Comparison of ENCODE assay signal across 8 cellular contexts in the genomic region with DNA sequence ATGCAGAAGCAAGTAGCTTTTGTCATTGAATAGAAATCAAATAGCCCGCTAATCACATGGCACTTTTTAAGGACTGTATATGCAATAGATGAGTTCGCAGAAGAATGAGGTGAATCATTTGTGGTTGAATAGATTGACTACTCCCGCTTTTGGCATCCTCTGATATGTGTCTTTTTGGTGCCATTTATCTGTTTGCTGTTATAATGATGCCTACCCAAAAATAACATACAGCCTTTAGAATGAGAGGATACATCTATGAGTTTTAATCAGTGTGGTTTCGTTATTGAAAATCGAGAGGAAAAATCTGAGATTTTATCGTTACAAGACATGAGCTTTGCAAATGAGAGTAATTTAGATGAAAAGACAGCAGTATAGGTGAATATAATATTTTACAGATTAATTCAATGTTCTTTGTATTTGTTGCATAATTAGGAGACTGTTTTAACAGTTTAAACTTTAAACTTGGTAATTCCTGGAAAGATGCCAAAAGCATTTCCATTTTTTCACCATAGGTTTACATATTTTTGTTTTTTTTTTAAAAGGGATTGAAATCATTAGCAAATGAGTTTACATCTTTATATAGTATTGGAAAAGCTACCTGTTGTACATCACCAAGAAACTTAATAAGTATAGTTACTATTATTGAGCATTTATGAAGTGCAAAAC. TPM values are rescaled to one million over a fixed set of nuclear protein-coding genes. Genes with fewer than 3 reads are reported as not detected.
A peak's percentile ranks its signal among the peaks of the same experiment; 100 is the strongest.
DNase-seq lines count a peak whose midpoint lies in the region; ATAC-seq and TF ChIP-seq lines count a peak whose summit lies in the region.

No MANE protein-coding gene starts in this region.

- peak overlapping the region; percentile 87 for H3K4me2 ChIP-seq in parathyroid adenoma (ENCODE audit: low read length)

- H3K27ac Mint-ChIP-seq in activated T-cell treated with anti-CD3 and anti-CD28 coated beads, Interleukin-2, amount 50 U/mL, for 72 hours: peak overlapping the region; percentile 48

- H3K27me3 ChIP-seq in parathyroid adenoma (ENCODE audit: control insufficient read depth, insufficient read depth, low read length): no peaks in the 10 kb centered on the region

- no peaks in the 10 kb centered on the region for H3K79me2 ChIP-seq in parathyroid adenoma

- peak overlapping the region; percentile 69 for H3K4me3 ChIP-seq in epithelial cell of proximal tubule (ENCODE audit: low read depth, low read length)
- H3K4me3 ChIP-seq in parathyroid adenoma (ENCODE audit: low read depth, low read length): peak overlapping the region; percentile 59

- H3K27me3 Mint-ChIP-seq in activated T-cell treated with anti-CD3 and anti-CD28 coated beads, Interleukin-2, amount 50 U/mL, for 72 hours (ENCODE audit: low read depth): no peaks in the 10 kb centered on the region

- H3K4me1 Mint-ChIP-seq in activated T-cell treated with anti-CD3 and anti-CD28 coated beads, Interleukin-2, amount 50 U/mL, for 72 hours (ENCODE audit: low read depth): peaks cover 49% of the 10 kb centered on the region

- peak overlapping the region; percentile 87 to 89 for H3K4me3 Mint-ChIP-seq in activated T-cell treated with anti-CD3 and anti-CD28 coated beads, Interleukin-2, amount 50 U/mL, for 72 hours

- no peaks in the 10 kb centered on the region for H3K4me1 ChIP-seq in parathyroid adenoma

- H3K36me3 Mint-ChIP-seq in activated T-cell treated with anti-CD3 and anti-CD28 coated beads, Interleukin-2, amount 50 U/mL, for 72 hours (ENCODE audit: insufficient read depth in 2 of 2): peaks cover 13 to 51% of the 10 kb centered on the region in 2 donors

- no peak overlapping the region for H2AFZ ChIP-seq in parathyroid adenoma

- no peaks in the 10 kb centered on the region for H3K9me3 Mint-ChIP-seq in activated T-cell treated with anti-CD3 and anti-CD28 coated beads, Interleukin-2, amount 50 U/mL, for 72 hours

- TF ChIP-seq CTCF in epithelial cell of proximal tubule (conservative IDR thresholded peaks at IDR 0.05; ENCODE audit: low read depth, low read length) (no peak), parathyroid adenoma (IDR thresholded peaks at IDR 0.05) (no peak)

- H3K9ac ChIP-seq in parathyroid adenoma: no peak overlapping the region

- H3K36me3 ChIP-seq in parathyroid adenoma (ENCODE audit: control insufficient read depth, insufficient read depth, low read length): no peaks in the 10 kb centered on the region

- DNase-seq in activated T-cell treated with anti-CD3 and anti-CD28 coated beads, Interleukin-2, amount 50 U/mL, for 72 hours: no peak
- DNase-seq in activated T-cell treated with anti-CD3 and anti-CD28 coated beads for 4 hours (no peak), SK-N-DZ (ENCODE audit: low spot score) (peak; percentile 3), epithelial cell of proximal tubule (ENCODE audit: low read depth) (no peak), NK-92 (lab: John Stamatoyannopoulos, UW; ENCODE audit: unreplicated experiment) (no peak)

- peak; percentile 49 to 52 for ATAC-seq in activated T-cell treated with anti-CD3 and anti-CD28 coated beads, Interleukin-2, amount 50 U/mL, for 72 hours (replicated peaks in 1 of 2)
- ATAC-seq in GM18909 (IDR thresholded peaks at IDR 0.05; ENCODE audit: poor library complexity, unreplicated experiment): no peak
- no peak for ATAC-seq in HG03342 (IDR thresholded peaks at IDR 0.05; ENCODE audit: unreplicated experiment)

- no peaks in the 10 kb centered on the region for H3K9me3 ChIP-seq in parathyroid adenoma (ENCODE audit: control insufficient read depth, low read length)

- no peak overlapping the region for H3K27ac ChIP-seq in parathyroid adenoma

RNA-seq across cellular contexts. Expression of gene PDE3B, which starts 1.8 kb away (rescaled TPM):
- 10 to 100 TPM; 79.2 to 92.1 TPM for total RNA-seq in activated T-cell treated with anti-CD3 and anti-CD28 coated beads, Interleukin-2, amount 50 U/mL, for 72 hours
- polyA plus RNA-seq in SK-N-DZ (2014; cell fraction: cytosol; rRNA removed): 14.5 and 14.8 TPM in 2 replicates
- 14.0 and 21.7 TPM in 2 replicates for polyA plus RNA-seq in SK-N-DZ (2014; cell fraction: nucleus; rRNA removed)
- total RNA-seq in epithelial cell of proximal tubule: 4.8 and 5.1 TPM in 2 replicates

Comparison
In these comparisons a context has a peak if more than half of its experiments do, and no peak if none do; other contexts are left out.
1. ATAC-seq: peak in activated T-cell treated with anti-CD3 and anti-CD28 coated beads, Interleukin-2, amount 50 U/mL, for 72 hours (2 of 2); none in GM18909 (single experiment) and HG03342 (single experiment).
2. RNA of gene PDE3B, which starts 1.8 kb away (total RNA-seq): 79.2 to 92.1 TPM in activated T-cell treated with anti-CD3 and anti-CD28 coated beads, Interleukin-2, amount 50 U/mL, for 72 hours; 4.8 to 5.1 TPM in epithelial cell of proximal tubule; every median in the first group is over 10 times any median in the second.